Comparison of ENCODE assay signal across 8 cellular contexts in the genomic region with DNA sequence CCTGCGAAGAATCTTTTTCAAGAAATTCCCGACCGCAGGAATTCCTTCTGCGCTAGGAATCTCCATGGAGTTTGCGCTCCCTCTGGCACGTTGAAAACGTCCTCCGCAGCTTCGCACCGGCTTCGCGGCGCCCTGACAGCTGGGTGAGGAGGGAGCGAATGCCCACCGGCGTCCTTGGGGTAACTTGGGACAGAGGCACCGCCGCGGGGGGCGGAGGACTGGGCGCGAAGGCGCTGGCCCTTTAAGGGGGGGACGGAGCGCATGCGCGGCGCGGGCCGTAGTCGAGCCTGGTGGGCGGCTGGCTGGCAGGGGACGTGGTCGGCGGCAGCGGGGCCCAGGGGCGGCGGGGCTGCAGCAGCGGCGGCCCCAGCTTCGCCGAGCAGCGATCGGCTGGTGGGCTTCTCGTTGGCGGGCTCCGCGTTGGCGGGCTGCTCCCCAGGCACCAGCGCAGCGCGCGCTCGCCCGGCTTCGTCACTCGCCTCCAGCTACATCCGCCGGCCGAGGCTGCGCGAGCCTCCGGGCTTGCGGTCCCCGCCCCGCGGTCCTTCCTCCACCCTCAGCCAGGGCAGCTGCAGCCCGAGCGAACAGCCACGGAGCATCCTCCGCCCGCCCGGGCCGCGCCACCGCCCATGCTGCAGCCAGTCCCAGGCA. TPM values are rescaled to one million over a fixed set of nuclear protein-coding genes. Genes with fewer than 3 reads are reported as not detected.
DNase-seq lines count a peak whose midpoint lies in the region; ATAC-seq and TF ChIP-seq lines count a peak whose summit lies in the region.

VASH1 (plus strand) TSS at position 271 of the 651 bp plus-strand sequence. CDS start 1,354 bp downstream, outside the sequence.

- peak within 1 kb of the TSS; percentile 52 for H3K4me3 ChIP-seq in CD8-positive, alpha-beta T cell (ENCODE audit: low read depth, low read length)
- H3K4me3 ChIP-seq in HL-60 (replicated peaks; ENCODE audit: insufficient read depth, low read length) (peak within 1 kb of the TSS; percentile 36), SJSA1 (peak within 1 kb of the TSS; percentile 62), tibial nerve (peak within 1 kb of the TSS; percentile 67 to 94 (median 74))

- intact Hi-C loops in CD8-positive, alpha-beta T cell (cut with DNase I, micrococcal nuclease) = no loop called here
- intact Hi-C loops in Right ventricle myocardium inferior (cut with DNase I) = no loop called here

- no peak within 1 kb of the TSS for H3K27ac Mint-ChIP-seq in CD8-positive, alpha-beta T cell
- H3K27ac Mint-ChIP-seq in activated naive CD8-positive, alpha-beta T cell treated with anti-CD3 and anti-CD28 coated beads, Interleukin-2, amount 50 U/mL, for 24 hours = peak within 1 kb of the TSS; percentile 39

- peaks cover 36% of the 10 kb centered on the region for H3K27me3 Mint-ChIP-seq in CD8-positive, alpha-beta T cell (ENCODE audit: low read depth)
- peaks cover 57% of the 10 kb centered on the region for H3K27me3 Mint-ChIP-seq in activated naive CD8-positive, alpha-beta T cell treated with anti-CD3 and anti-CD28 coated beads, Interleukin-2, amount 50 U/mL, for 24 hours

- H3K27ac ChIP-seq in CD8-positive, alpha-beta T cell (ENCODE audit: low read depth, low read length) = no peak within 1 kb of the TSS
- H3K27ac ChIP-seq in HL-60 (replicated peaks) (no peak within 1 kb of the TSS), SJSA1 (no peak within 1 kb of the TSS), tibial nerve (peak within 1 kb of the TSS; percentile 63 to 90 (median 81))

- peaks cover 10% of the 10 kb centered on the region for H3K4me1 ChIP-seq in CD8-positive, alpha-beta T cell (ENCODE audit: insufficient read depth, low read length)
- peaks cover 15% of the 10 kb centered on the region for H3K4me1 ChIP-seq in SJSA1 (replicated peaks)
- peaks cover 0 to 49% (median 15%) of the 10 kb centered on the region in 4 donors for H3K4me1 ChIP-seq in tibial nerve

- H3K36me3 ChIP-seq in CD8-positive, alpha-beta T cell (ENCODE audit: insufficient read depth, low read length) = no peaks in the 10 kb centered on the region
- H3K36me3 ChIP-seq in SJSA1 = no peaks in the 10 kb centered on the region
- H3K36me3 ChIP-seq in tibial nerve = no peaks in the 10 kb centered on the region

- H3K36me3 Mint-ChIP-seq in CD8-positive, alpha-beta T cell = no peaks in the 10 kb centered on the region
- no peaks in the 10 kb centered on the region for H3K36me3 Mint-ChIP-seq in activated naive CD8-positive, alpha-beta T cell treated with anti-CD3 and anti-CD28 coated beads, Interleukin-2, amount 50 U/mL, for 24 hours (ENCODE audit: low read depth)

- no peaks in the 10 kb centered on the region for H3K27me3 ChIP-seq in CD8-positive, alpha-beta T cell (ENCODE audit: insufficient read depth, low read length)
- peaks cover 5% of the 10 kb centered on the region for H3K27me3 ChIP-seq in HL-60 (ENCODE audit: insufficient read depth, poor library complexity, severe bottlenecking)
- peaks cover 18% of the 10 kb centered on the region for H3K27me3 ChIP-seq in SJSA1 (replicated peaks)
- no peaks in the 10 kb centered on the region for H3K27me3 ChIP-seq in tibial nerve

- 0 to 1% methylated on average over 51 to 58 of the region's 76 CpGs for WGBS in tibial nerve, 2 donors

- TF ChIP-seq EP300 in tibial nerve (IDR thresholded peaks at IDR 0.05) = peak in 1 of 2 donors; percentile 38

- no peaks in the 10 kb centered on the region for H3K9me3 ChIP-seq in CD8-positive, alpha-beta T cell (ENCODE audit: low read length)
- H3K9me3 ChIP-seq in SJSA1 (replicated peaks) = no peaks in the 10 kb centered on the region
- H3K9me3 ChIP-seq in tibial nerve = no peaks in the 10 kb centered on the region

- peak in 6 of 7 experiments; percentile 21 to 77 (median 46) for DNase-seq in CD8-positive, alpha-beta T cell
- DNase-seq in HL-60 (ENCODE audit: low read depth in 1 of 2, low spot score in 1 of 2) (no peak), SJSA1 (ENCODE audit: low read depth in 1 of 2, low spot score in 2 of 2) (peak; percentile 60 to 66), Right ventricle myocardium inferior (ENCODE audit: missing footprints) (peak; percentile 86), omental fat pad (ENCODE audit: low spot score) (no peak), tibial nerve (ENCODE audit: low spot score in 2 of 2) (no peak)
- DNase-seq in activated naive CD8-positive, alpha-beta T cell treated with anti-CD3 and anti-CD28 coated beads, Interleukin-2, amount 50 U/mL, for 24 hours = peak; percentile 69

- TF ChIP-seq CTCF in CD8-positive, alpha-beta T cell (IDR thresholded peaks at IDR 0.05) = no peak
- TF ChIP-seq CTCF in HL-60 (IDR thresholded peaks at IDR 0.05; ENCODE audit: insufficient read depth, low read length) = no peak
- TF ChIP-seq CTCF in omental fat pad (IDR thresholded peaks at IDR 0.05) = no peak
- no peak for TF ChIP-seq CTCF in tibial nerve (IDR thresholded peaks at IDR 0.05)

- TF ChIP-seq POLR2A in tibial nerve (IDR thresholded peaks at IDR 0.05) = peak in 1 of 2 donors; percentile 50

- H3K4me1 Mint-ChIP-seq in CD8-positive, alpha-beta T cell (ENCODE audit: low read depth) = peaks cover 14% of the 10 kb centered on the region
- H3K4me1 Mint-ChIP-seq in activated naive CD8-positive, alpha-beta T cell treated with anti-CD3 and anti-CD28 coated beads, Interleukin-2, amount 50 U/mL, for 24 hours = peaks cover 14% of the 10 kb centered on the region

- CTCF ChIA-PET in CD8-positive, alpha-beta T cell (lab: Charles Lee) = no interaction called here

- ATAC-seq in CD8-positive, alpha-beta T cell = peak; percentile 64
- ATAC-seq in GM19452 (IDR thresholded peaks at IDR 0.05; ENCODE audit: unreplicated experiment) (peak; percentile 84), Right ventricle myocardium inferior (peak; percentile 81), omental fat pad (ENCODE audit: low FRiP score) (peak; percentile 82)
- peak; percentile 85 for ATAC-seq in activated naive CD8-positive, alpha-beta T cell treated with anti-CD3 and anti-CD28 coated beads, Interleukin-2, amount 50 U/mL, for 24 hours

- peak within 1 kb of the TSS; percentile 81 for H3K4me3 Mint-ChIP-seq in CD8-positive, alpha-beta T cell
- H3K4me3 Mint-ChIP-seq in activated naive CD8-positive, alpha-beta T cell treated with anti-CD3 and anti-CD28 coated beads, Interleukin-2, amount 50 U/mL, for 24 hours = peak within 1 kb of the TSS; percentile 74

- POLR2A ChIA-PET in CD8-positive, alpha-beta T cell (lab: Charles Lee) = no interaction called here

- H3K9me3 Mint-ChIP-seq in CD8-positive, alpha-beta T cell = no peaks in the 10 kb centered on the region
- H3K9me3 Mint-ChIP-seq in activated naive CD8-positive, alpha-beta T cell treated with anti-CD3 and anti-CD28 coated beads, Interleukin-2, amount 50 U/mL, for 24 hours = no peaks in the 10 kb centered on the region

RNA-seq across cellular contexts. Expression of gene VASH1, which starts in this region (rescaled TPM):
- total RNA-seq in CD8-positive, alpha-beta T cell = 1 to 10 TPM; 3.0 to 4.0 TPM
- total RNA-seq in SJSA1 (2014; rRNA removed; shearing (Covaris generic)) = 0.13 TPM in 1 of 2 replicates, not detected in the other
- total RNA-seq in Right ventricle myocardium inferior (14.4 TPM), omental fat pad (10 to 100 TPM in 2 of 4 donors, 1 to 10 TPM in 2; 5.6 to 22.9 (median 11.0) TPM), tibial nerve (10 to 100 TPM; 13.8 to 24.7 (median 18.6) TPM)

Comparison
In these comparisons a context has a peak if more than half of its experiments do, and no peak if none do; other contexts are left out.
1. Peak in DNase-seq and H3K4me3 ChIP-seq in SJSA1; RNA of the gene not detected or under 1 TPM.
2. DNase-seq: peak in CD8-positive, alpha-beta T cell (6 of 7), activated naive CD8-positive, alpha-beta T cell treated with anti-CD3 and anti-CD28 coated beads, Interleukin-2, amount 50 U/mL, for 24 hours (single experiment) and Right ventricle myocardium inferior (single experiment); none in HL-60 (0 of 2), omental fat pad (single experiment) and tibial nerve (0 of 2).
3. H3K27ac ChIP-seq: peak in tibial nerve (4 of 4); none in CD8-positive, alpha-beta T cell (single experiment), HL-60 (single experiment) and SJSA1 (single experiment).
4. Peak in every context shown above with its lines, with median percentiles within 50 percentile points of each other: ATAC-seq and H3K4me3 ChIP-seq.